1 cellular context compared by ENCODE assay signal in the genomic region with DNA sequence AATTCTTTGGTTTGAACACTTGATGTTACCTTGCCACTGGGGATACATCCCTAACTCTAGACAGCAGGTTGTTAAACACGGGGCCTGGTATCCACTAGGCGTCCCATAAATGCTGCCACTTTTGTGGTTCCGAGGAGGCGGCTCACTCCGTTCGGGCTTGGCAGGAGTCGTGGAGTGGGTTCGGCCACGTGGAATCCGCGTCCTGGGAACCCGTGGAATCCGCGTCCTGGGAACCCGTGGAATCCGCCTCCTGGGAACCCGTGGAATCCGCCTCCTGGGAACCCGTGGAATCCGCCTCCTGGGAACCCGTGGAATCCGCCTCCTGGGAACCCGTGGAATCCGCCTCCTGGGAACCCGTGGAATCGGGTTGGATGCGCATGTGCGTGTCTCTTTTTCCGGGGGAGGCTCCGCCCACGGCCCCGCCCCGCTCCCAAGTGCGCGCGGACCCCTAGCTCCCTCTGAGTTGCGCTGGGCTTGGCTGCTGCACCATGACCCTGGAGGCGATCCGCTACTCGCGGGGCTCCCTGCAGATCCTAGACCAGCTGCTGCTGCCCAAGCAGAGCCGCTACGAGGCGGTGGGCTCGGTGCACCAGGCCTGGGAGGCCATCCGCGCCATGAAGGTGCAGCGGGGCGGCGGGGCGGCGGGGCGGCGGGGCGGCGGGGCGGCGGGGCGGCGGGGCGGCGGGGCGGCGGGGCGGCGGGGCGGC.
TF ChIP-seq lines count a peak whose summit lies in the region.

Gene MRI1, plus strand, starts transcription at position 422 of the 707 bp plus-strand sequence. Its CDS starts 67 bp downstream, at position 489.

TF ChIP-seq in HepG2, 621 proteins besides CTCF, POLR2A, EP300 and RAD21 (continued from another document and continues in another):
- TF ChIP-seq, protein P1, sequence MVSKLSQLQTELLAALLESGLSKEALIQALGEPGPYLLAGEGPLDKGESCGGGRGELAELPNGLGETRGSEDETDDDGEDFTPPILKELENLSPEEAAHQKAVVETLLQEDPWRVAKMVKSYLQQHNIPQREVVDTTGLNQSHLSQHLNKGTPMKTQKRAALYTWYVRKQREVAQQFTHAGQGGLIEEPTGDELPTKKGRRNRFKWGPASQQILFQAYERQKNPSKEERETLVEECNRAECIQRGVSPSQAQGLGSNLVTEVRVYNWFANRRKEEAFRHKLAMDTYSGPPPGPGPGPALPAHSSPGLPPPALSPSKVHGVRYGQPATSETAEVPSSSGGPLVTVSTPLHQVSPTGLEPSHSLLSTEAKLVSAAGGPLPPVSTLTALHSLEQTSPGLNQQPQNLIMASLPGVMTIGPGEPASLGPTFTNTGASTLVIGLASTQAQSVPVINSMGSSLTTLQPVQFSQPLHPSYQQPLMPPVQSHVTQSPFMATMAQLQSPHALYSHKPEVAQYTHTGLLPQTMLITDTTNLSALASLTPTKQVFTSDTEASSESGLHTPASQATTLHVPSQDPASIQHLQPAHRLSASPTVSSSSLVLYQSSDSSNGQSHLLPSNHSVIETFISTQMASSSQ (IDR thresholded peaks at IDR 0.05; ENCODE audit: low read depth) = no peak
- TF ChIP-seq, protein P1 (CRISPR knock-in tag; IDR thresholded peaks at IDR 0.05; ENCODE audit: borderline replicate concordance) = no peak; the same call in 1 of the 2 replicates
- TF ChIP-seq ZNF12 (CRISPR knock-in tag; IDR thresholded peaks at IDR 0.05) (no peak), ZBTB7B (CRISPR knock-in tag; IDR thresholded peaks at IDR 0.05) (no peak), NR2F1 (CRISPR knock-in tag; IDR thresholded peaks at IDR 0.05) (no peak), ZNF24 (IDR thresholded peaks at IDR 0.05) (no peak), PRPF4 (IDR thresholded peaks at IDR 0.05; ENCODE audit: low read depth, low read length, poor library complexity, severe bottlenecking) (no peak), ZNF788 (CRISPR knock-in tag; IDR thresholded peaks at IDR 0.05; ENCODE audit: borderline replicate concordance) (peak; percentile 40; the same call in 1 of the 2 replicates), ZNF713 (CRISPR knock-in tag; IDR thresholded peaks at IDR 0.05) (no peak), ZNF431 (CRISPR knock-in tag; IDR thresholded peaks at IDR 0.05; ENCODE audit: borderline replicate concordance, low read depth) (no peak), MIXL1 (CRISPR knock-in tag; IDR thresholded peaks at IDR 0.05) (no peak), ZBTB38 (CRISPR knock-in tag; IDR thresholded peaks at IDR 0.05) (no peak), AGO1 (IDR thresholded peaks at IDR 0.05; ENCODE audit: low read depth, low read length, poor library complexity, severe bottlenecking) (peak; percentile 85), ETS1 (CRISPR knock-in tag; IDR thresholded peaks at IDR 0.05) (no peak), SOX5 (CRISPR knock-in tag; IDR thresholded peaks at IDR 0.05; ENCODE audit: borderline replicate concordance) (no peak), MBD4 (IDR thresholded peaks at IDR 0.05; ENCODE audit: borderline replicate concordance, low read length) (no peak), ZNF354B (CRISPR knock-in tag; IDR thresholded peaks at IDR 0.05) (no peak), FUBP1 (CRISPR knock-in tag; IDR thresholded peaks at IDR 0.05; ENCODE audit: borderline replicate concordance) (no peak), PATZ1 (CRISPR knock-in tag; IDR thresholded peaks at IDR 0.05) (no peak), SNAPC4 (CRISPR knock-in tag; IDR thresholded peaks at IDR 0.05) (no peak), ZNF333 (CRISPR knock-in tag; IDR thresholded peaks at IDR 0.05; ENCODE audit: borderline replicate concordance) (no peak), AHR (CRISPR knock-in tag; IDR thresholded peaks at IDR 0.05) (no peak), MATR3 (CRISPR knock-in tag; IDR thresholded peaks at IDR 0.05) (no peak), ZNF263 (CRISPR knock-in tag; IDR thresholded peaks at IDR 0.05) (no peak)
- TF ChIP-seq, protein P2, sequence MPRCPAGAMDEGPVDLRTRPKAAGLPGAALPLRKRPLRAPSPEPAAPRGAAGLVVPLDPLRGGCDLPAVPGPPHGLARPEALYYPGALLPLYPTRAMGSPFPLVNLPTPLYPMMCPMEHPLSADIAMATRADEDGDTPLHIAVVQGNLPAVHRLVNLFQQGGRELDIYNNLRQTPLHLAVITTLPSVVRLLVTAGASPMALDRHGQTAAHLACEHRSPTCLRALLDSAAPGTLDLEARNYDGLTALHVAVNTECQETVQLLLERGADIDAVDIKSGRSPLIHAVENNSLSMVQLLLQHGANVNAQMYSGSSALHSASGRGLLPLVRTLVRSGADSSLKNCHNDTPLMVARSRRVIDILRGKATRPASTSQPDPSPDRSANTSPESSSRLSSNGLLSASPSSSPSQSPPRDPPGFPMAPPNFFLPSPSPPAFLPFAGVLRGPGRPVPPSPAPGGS (CRISPR knock-in tag; IDR thresholded peaks at IDR 0.05) = peak; percentile 40; the same call in 1 of the 2 replicates
- TF ChIP-seq, protein P3, sequence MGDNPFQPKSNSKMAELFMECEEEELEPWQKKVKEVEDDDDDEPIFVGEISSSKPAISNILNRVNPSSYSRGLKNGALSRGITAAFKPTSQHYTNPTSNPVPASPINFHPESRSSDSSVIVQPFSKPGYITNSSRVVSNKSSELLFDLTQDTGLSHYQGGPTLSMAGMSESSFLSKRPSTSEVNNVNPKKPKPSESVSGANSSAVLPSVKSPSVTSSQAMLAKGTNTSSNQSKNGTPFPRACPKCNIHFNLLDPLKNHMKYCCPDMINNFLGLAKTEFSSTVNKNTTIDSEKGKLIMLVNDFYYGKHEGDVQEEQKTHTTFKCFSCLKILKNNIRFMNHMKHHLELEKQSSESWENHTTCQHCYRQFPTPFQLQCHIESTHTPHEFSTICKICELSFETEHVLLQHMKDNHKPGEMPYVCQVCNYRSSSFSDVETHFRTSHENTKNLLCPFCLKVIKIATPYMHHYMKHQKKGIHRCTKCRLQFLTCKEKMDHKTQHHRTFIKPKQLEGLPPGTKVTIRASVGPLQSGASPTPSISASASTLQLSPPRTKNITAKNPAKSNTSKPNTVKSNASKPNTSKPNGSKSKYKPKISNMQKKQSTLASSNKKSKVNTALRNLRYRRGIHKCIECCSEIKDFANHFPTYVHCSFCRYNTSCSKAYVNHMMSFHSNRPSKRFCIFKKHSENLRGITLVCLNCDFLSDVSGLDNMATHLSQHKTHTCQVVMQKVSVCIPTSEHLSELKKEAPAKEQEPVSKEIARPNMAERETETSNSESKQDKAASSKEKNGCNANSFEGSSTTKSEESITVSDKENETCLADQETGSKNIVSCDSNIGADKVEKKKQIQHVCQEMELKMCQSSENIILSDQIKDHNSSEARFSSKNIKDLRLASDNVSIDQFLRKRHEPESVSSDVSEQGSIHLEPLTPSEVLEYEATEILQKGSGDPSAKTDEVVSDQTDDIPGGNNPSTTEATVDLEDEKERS (CRISPR knock-in tag; IDR thresholded peaks at IDR 0.05) = no peak
- TF ChIP-seq, protein P4, sequence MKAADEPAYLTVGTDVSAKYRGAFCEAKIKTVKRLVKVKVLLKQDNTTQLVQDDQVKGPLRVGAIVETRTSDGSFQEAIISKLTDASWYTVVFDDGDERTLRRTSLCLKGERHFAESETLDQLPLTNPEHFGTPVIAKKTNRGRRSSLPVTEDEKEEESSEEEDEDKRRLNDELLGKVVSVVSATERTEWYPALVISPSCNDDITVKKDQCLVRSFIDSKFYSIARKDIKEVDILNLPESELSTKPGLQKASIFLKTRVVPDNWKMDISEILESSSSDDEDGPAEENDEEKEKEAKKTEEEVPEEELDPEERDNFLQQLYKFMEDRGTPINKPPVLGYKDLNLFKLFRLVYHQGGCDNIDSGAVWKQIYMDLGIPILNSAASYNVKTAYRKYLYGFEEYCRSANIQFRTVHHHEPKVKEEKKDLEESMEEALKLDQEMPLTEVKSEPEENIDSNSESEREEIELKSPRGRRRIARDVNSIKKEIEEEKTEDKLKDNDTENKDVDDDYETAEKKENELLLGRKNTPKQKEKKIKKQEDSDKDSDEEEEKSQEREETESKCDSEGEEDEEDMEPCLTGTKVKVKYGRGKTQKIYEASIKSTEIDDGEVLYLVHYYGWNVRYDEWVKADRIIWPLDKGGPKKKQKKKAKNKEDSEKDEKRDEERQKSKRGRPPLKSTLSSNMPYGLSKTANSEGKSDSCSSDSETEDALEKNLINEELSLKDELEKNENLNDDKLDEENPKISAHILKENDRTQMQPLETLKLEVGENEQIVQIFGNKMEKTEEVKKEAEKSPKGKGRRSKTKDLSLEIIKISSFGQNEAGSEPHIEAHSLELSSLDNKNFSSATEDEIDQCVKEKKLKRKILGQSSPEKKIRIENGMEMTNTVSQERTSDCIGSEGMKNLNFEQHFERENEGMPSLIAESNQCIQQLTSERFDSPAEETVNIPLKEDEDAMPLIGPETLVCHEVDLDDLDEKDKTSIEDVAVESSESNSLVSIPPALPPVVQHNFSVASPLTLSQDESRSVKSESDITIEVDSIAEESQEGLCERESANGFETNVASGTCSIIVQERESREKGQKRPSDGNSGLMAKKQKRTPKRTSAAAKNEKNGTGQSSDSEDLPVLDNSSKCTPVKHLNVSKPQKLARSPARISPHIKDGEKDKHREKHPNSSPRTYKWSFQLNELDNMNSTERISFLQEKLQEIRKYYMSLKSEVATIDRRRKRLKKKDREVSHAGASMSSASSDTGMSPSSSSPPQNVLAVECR (CRISPR knock-in tag; IDR thresholded peaks at IDR 0.05; ENCODE audit: borderline replicate concordance) = no peak; the same call in 1 of the 2 replicates
